ENCODE assay signal across 12 cellular contexts in the genomic region with DNA sequence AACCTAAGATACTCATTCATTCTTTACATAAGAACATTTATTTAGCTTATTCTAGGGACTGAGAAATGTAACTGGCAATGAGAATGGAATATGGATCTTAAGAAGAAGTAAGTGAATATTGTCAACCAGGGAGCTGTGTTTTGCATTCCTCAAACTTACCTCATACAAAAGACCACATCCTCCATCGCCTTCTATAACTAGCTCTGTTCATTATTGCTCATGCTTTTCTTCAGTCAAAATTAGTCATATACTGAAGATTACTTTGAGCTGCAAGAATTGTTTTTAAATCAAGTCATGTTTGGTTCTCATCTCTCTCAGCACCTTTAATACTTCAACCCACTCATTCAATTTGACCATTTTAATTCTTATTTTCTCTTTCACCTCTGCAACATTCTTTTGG.
DNase-seq lines count a peak whose midpoint lies in the region; ATAC-seq and TF ChIP-seq lines count a peak whose summit lies in the region.
"Had no signal": no experiment of that assay in that cellular context is flagged by ENCODE, and none has a peak within 500 bp of the region (broad histone marks: within the 10 kb centered on the region; RNA-seq: fewer than 3 reads in every experiment).

No MANE protein-coding gene starts in this region.

- peak overlapping the region; percentile 98 for H3K27ac ChIP-seq in RWPE2 (ENCODE audit: poor library complexity, severe bottlenecking)
- H3K27ac ChIP-seq: VCaP had no signal

- peak; percentile 50 for ATAC-seq in GM21423 (IDR thresholded peaks at IDR 0.05; ENCODE audit: unreplicated experiment)
- ATAC-seq in RWPE2 (ENCODE audit: low read depth), result peak; percentile 90
- no peak for ATAC-seq in GM21447 (IDR thresholded peaks at IDR 0.05; ENCODE audit: unreplicated experiment)
- no peak for ATAC-seq in GM18861 (IDR thresholded peaks at IDR 0.05; ENCODE audit: unreplicated experiment)

- in situ Hi-C loops in ACHN (cut with HindIII; ENCODE audit: low pct_ligation_motif_present, low pct_unique_long_range_greater_than_20kb, low sequenced_read_pairs), result no loop called here

- H3K9me3 ChIP-seq in RWPE2 (ENCODE audit: severe bottlenecking), result no peaks in the 10 kb centered on the region

- H3K4me3 ChIP-seq in RWPE2 (ENCODE audit: severe bottlenecking), result no peak overlapping the region
- no peak overlapping the region for H3K4me3 ChIP-seq in fibroblast of mammary gland (ENCODE audit: control insufficient read depth, low read depth, low read length)

- DNase-seq in ACHN (peak; percentile 37), RWPE2 (ENCODE audit: low spot score) (no peak), fibroblast of mammary gland (ENCODE audit: low read depth) (peak; percentile 83), NCI-H2029 treated with DMSO at 0.1 percent for 48 hours (lab: John Stamatoyannopoulos, UW) (no peak), NCI-H1417 (lab: John Stamatoyannopoulos, UW) (no peak)
- DNase-seq: amygdala; NCI-H1930; stimulated activated naive CD4-positive, alpha-beta T cell treated with Interleukin-2 at 50 U/mL for 16 hours had no signal

- peaks cover 43% of the 10 kb centered on the region for H3K4me1 ChIP-seq in RWPE2 (ENCODE audit: insufficient read depth, poor library complexity, severe bottlenecking)

- no peaks in the 10 kb centered on the region for H3K27me3 ChIP-seq in RWPE2 (ENCODE audit: insufficient read depth, poor library complexity, severe bottlenecking)

- TF ChIP-seq CTCF in RWPE2 (IDR thresholded peaks at IDR 0.05; ENCODE audit: poor library complexity, severe bottlenecking) (no peak), fibroblast of mammary gland (conservative IDR thresholded peaks at IDR 0.05; ENCODE audit: control insufficient read depth, insufficient read depth, low read depth, low read length) (no peak)

- H3K36me3 ChIP-seq in RWPE2 (ENCODE audit: low read depth), result no peaks in the 10 kb centered on the region

Comparison
In these comparisons a context has a peak if more than half of its experiments do, and no peak if none do; other contexts are left out.
1. DNase-seq: peak in ACHN (single experiment) and fibroblast of mammary gland (single experiment); none in RWPE2 (single experiment), NCI-H2029 treated with DMSO at 0.1 percent for 48 hours (single experiment) and NCI-H1417 (0 of 3).
2. ATAC-seq: peak in GM21423 (single experiment) and RWPE2 (single experiment); none in GM21447 (single experiment) and GM18861 (single experiment).